8 cellular contexts compared by ENCODE assay signal in the genomic region with DNA sequence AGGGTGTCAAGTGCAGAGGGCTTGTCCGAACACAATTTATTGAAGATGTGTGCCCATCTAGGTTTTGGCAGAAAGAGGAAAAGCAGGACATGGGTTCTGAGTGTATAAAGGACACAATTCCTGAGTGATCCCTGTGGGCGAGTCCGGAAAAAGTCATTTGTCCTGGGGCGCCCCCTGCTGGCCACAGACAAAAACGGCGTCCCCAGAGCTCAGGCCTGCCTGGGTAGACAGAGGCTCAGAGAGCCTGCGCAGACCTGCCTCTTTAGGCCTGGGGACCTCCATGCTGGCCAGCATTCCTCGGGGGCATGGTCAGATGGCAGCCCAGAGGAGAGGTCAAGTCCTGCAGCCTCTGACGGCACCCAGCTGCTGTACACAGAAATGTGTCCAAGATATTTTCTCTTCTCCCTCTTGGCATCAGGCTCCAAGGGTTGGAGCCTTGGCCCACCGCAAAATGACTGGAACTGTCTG.
DNase-seq lines count a peak whose midpoint lies in the region; ATAC-seq and TF ChIP-seq lines count a peak whose summit lies in the region.

No MANE protein-coding gene starts in this region.

- ATAC-seq in foreskin keratinocyte (peak; percentile 66), thoracic aorta (ENCODE audit: insufficient number of reproducible peaks, low FRiP score, low read depth) (no peak), HG03196 (IDR thresholded peaks at IDR 0.05; ENCODE audit: unreplicated experiment) (no peak)

- peak; percentile 94 for TF ChIP-seq RAD21 in Ishikawa (IDR thresholded peaks at IDR 0.05; ENCODE audit: low read depth)

- DNase-seq in GM03348 (ENCODE audit: low spot score) (peak; percentile 92), RKO (ENCODE audit: low spot score) (peak; percentile 76), foreskin keratinocyte (peak in 1 of 2 donors; percentile 38), occipital lobe (lab: John Stamatoyannopoulos, UW) (peak; percentile 70), thoracic aorta (ENCODE audit: low spot score) (peak; percentile 15)
- peak; percentile 61 for DNase-seq in activated T-helper 9 cell treated with anti-CD3 and anti-CD28 coated beads, Interleukin-2, amount 50 U/mL, for 16 hours (ENCODE audit: low read depth)

- no peak overlapping the region for H3K4me3 ChIP-seq in thoracic aorta

- H3K27me3 ChIP-seq in foreskin keratinocyte (peaks cover 25% of the 10 kb centered on the region), thoracic aorta (replicated peaks; ENCODE audit: insufficient read depth) (no peaks in the 10 kb centered on the region)

- no peaks in the 10 kb centered on the region for H3K9me3 ChIP-seq in thoracic aorta

- no peaks in the 10 kb centered on the region for H3K36me3 ChIP-seq in thoracic aorta

- TF ChIP-seq EP300 in Ishikawa (IDR thresholded peaks at IDR 0.05; ENCODE audit: borderline replicate concordance) = no peak

- H3K4me1 ChIP-seq in foreskin keratinocyte = no peaks in the 10 kb centered on the region
- peaks cover 3 to 8% of the 10 kb centered on the region in 2 donors for H3K4me1 ChIP-seq in thoracic aorta (ENCODE audit: control insufficient read depth in 1 of 2, low read depth in 2 of 2)

- H3K27ac ChIP-seq in foreskin keratinocyte (no peak overlapping the region), thoracic aorta (no peak overlapping the region)

- TF ChIP-seq CTCF in foreskin keratinocyte (conservative IDR thresholded peaks at IDR 0.05) = peak; percentile 91
- peak; percentile 96 for TF ChIP-seq CTCF in thoracic aorta (IDR thresholded peaks at IDR 0.05)

TF ChIP-seq in Ishikawa, 13 proteins besides CTCF, POLR2A, EP300 and RAD21:
- TF ChIP-seq, protein P1, sequence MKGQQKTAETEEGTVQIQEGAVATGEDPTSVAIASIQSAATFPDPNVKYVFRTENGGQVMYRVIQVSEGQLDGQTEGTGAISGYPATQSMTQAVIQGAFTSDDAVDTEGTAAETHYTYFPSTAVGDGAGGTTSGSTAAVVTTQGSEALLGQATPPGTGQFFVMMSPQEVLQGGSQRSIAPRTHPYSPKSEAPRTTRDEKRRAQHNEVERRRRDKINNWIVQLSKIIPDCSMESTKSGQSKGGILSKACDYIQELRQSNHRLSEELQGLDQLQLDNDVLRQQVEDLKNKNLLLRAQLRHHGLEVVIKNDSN (IDR thresholded peaks at IDR 0.05) = no peak
- TF ChIP-seq CREB1 (IDR thresholded peaks at IDR 0.05; ENCODE audit: low read depth) = no peak
- TF ChIP-seq, protein P2, sequence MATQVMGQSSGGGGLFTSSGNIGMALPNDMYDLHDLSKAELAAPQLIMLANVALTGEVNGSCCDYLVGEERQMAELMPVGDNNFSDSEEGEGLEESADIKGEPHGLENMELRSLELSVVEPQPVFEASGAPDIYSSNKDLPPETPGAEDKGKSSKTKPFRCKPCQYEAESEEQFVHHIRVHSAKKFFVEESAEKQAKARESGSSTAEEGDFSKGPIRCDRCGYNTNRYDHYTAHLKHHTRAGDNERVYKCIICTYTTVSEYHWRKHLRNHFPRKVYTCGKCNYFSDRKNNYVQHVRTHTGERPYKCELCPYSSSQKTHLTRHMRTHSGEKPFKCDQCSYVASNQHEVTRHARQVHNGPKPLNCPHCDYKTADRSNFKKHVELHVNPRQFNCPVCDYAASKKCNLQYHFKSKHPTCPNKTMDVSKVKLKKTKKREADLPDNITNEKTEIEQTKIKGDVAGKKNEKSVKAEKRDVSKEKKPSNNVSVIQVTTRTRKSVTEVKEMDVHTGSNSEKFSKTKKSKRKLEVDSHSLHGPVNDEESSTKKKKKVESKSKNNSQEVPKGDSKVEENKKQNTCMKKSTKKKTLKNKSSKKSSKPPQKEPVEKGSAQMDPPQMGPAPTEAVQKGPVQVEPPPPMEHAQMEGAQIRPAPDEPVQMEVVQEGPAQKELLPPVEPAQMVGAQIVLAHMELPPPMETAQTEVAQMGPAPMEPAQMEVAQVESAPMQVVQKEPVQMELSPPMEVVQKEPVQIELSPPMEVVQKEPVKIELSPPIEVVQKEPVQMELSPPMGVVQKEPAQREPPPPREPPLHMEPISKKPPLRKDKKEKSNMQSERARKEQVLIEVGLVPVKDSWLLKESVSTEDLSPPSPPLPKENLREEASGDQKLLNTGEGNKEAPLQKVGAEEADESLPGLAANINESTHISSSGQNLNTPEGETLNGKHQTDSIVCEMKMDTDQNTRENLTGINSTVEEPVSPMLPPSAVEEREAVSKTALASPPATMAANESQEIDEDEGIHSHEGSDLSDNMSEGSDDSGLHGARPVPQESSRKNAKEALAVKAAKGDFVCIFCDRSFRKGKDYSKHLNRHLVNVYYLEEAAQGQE (IDR thresholded peaks at IDR 0.05; ENCODE audit: low read depth) = no peak
- TF ChIP-seq TEAD4 (IDR thresholded peaks at IDR 0.05) = no peak
- no peak for TF ChIP-seq ZBTB7A (IDR thresholded peaks at IDR 0.05; ENCODE audit: low read depth)
- TF ChIP-seq FOXM1 (IDR thresholded peaks at IDR 0.05; ENCODE audit: borderline replicate concordance, low read depth) = no peak
- no peak for TF ChIP-seq CEBPB (IDR thresholded peaks at IDR 0.05)
- TF ChIP-seq NFIC (IDR thresholded peaks at IDR 0.05) = no peak
